In genomic region chr6:139490482-139490881, GRCh38 we compare ENCODE assay signal across 9 cellular contexts.
DNase-seq lines count a peak whose midpoint lies in the region; ATAC-seq and TF ChIP-seq lines count a peak whose summit lies in the region.
"Had no signal": no experiment of that assay in that cellular context is flagged by ENCODE, and none has a peak within 500 bp of the region (broad histone marks: within the 10 kb centered on the region; RNA-seq: fewer than 3 reads in every experiment).

No MANE protein-coding gene starts in this region.

- H2AFZ ChIP-seq in Karpas-422 (ENCODE audit: low read length): no peak overlapping the region; the same call in 1 of the 2 replicates

- H3K4me2 ChIP-seq in Karpas-422 (ENCODE audit: low read depth, low read length, poor library complexity, severe bottlenecking): no peak overlapping the region

- no peaks in the 10 kb centered on the region for H3K36me3 ChIP-seq in Karpas-422 (ENCODE audit: insufficient read depth, low read length)
- no peaks in the 10 kb centered on the region for H3K36me3 ChIP-seq in endocrine pancreas (ENCODE audit: control insufficient read depth, insufficient read depth, low read length)
- H3K36me3 ChIP-seq in aorta (ENCODE audit: control insufficient read depth in 1 of 2, insufficient read depth in 2 of 2, low read length in 1 of 2): no peaks in the 10 kb centered on the region

- intact Hi-C loops in aorta (cut with DNase I): no loop called here

- H3K4me3 ChIP-seq in AG10803 (ENCODE audit: low read length): no peak overlapping the region
- no peak overlapping the region for H3K4me3 ChIP-seq in Karpas-422 (ENCODE audit: low read length)
- peak overlapping the region; percentile 18 for H3K4me3 ChIP-seq in endocrine pancreas (ENCODE audit: control insufficient read depth, insufficient read depth, low read length)
- H3K4me3 ChIP-seq in aorta (ENCODE audit: low read length in 2 of 2): no peak overlapping the region

- DNase-seq in AG10803 (ENCODE audit: low read depth) (peak; percentile 48), Karpas-422 (peak; percentile 49), aorta (no peak)
- DNase-seq: DMS 273 treated with DMSO at 0.1 percent for 48 hours had no signal

- no peaks in the 10 kb centered on the region for H4K20me1 ChIP-seq in Karpas-422 (ENCODE audit: insufficient read depth, low read depth, low read length)

- WGBS in aorta, 2 donors: 35 to 43% methylated on average over 4 of the region's 4 CpGs

- no peak for TF ChIP-seq CTCF in AG10803 (conservative IDR thresholded peaks at IDR 0.05; ENCODE audit: low read length)

- H3K4me1 ChIP-seq in Karpas-422 (ENCODE audit: low read length): peaks cover 4% of the 10 kb centered on the region; the same call in 1 of the 2 replicates
- peaks cover 2% of the 10 kb centered on the region for H3K4me1 ChIP-seq in endocrine pancreas (ENCODE audit: control insufficient read depth, insufficient read depth, low read length)
- no peaks in the 10 kb centered on the region for H3K4me1 ChIP-seq in aorta (ENCODE audit: control insufficient read depth in 1 of 2, insufficient read depth in 2 of 2, low read length in 2 of 2)

- H3K9me2 ChIP-seq in Karpas-422 (replicated peaks; ENCODE audit: insufficient read depth, low read length): no peaks in the 10 kb centered on the region

- no peaks in the 10 kb centered on the region for H3K27me3 ChIP-seq in Karpas-422 (ENCODE audit: low read length)
- no peaks in the 10 kb centered on the region for H3K27me3 ChIP-seq in endocrine pancreas (ENCODE audit: control insufficient read depth, insufficient read depth, low read length)
- H3K27me3 ChIP-seq in aorta (ENCODE audit: control insufficient read depth in 1 of 2, insufficient read depth in 2 of 2, low read length in 1 of 2): no peaks in the 10 kb centered on the region

- H3K9ac ChIP-seq in Karpas-422 (ENCODE audit: low read length) (no peak overlapping the region), endocrine pancreas (ENCODE audit: control insufficient read depth, insufficient read depth, low read length) (no peak overlapping the region)

- no peaks in the 10 kb centered on the region for H3K79me2 ChIP-seq in Karpas-422 (ENCODE audit: low read length)

- H3K9me3 ChIP-seq in Karpas-422 (ENCODE audit: low read length): no peaks in the 10 kb centered on the region
- H3K9me3 ChIP-seq in endocrine pancreas (ENCODE audit: control insufficient read depth, low read length): no peaks in the 10 kb centered on the region
- no peaks in the 10 kb centered on the region for H3K9me3 ChIP-seq in aorta (ENCODE audit: control insufficient read depth, low read length)

- ATAC-seq in GM19372 (IDR thresholded peaks at IDR 0.05; ENCODE audit: low read depth, unreplicated experiment) (peak; percentile 55), aorta (ENCODE audit: low FRiP score) (no peak), HG02973 (IDR thresholded peaks at IDR 0.05; ENCODE audit: unreplicated experiment) (no peak), HG03196 (IDR thresholded peaks at IDR 0.05; ENCODE audit: unreplicated experiment) (no peak), GM18520 (IDR thresholded peaks at IDR 0.05; ENCODE audit: unreplicated experiment) (no peak)

- no peak overlapping the region for H3K27ac ChIP-seq in Karpas-422 (ENCODE audit: low read length)
- no peak overlapping the region for H3K27ac ChIP-seq in aorta (ENCODE audit: low read depth in 1 of 2, low read length in 2 of 2)

Comparison
In these comparisons a context has a peak if more than half of its experiments do, and no peak if none do; other contexts are left out.
1. DNase-seq: peak in AG10803 (single experiment) and Karpas-422 (single experiment); none in aorta (0 of 2).